Comparison of ENCODE assay signal across 40 cellular contexts in the genomic region with DNA sequence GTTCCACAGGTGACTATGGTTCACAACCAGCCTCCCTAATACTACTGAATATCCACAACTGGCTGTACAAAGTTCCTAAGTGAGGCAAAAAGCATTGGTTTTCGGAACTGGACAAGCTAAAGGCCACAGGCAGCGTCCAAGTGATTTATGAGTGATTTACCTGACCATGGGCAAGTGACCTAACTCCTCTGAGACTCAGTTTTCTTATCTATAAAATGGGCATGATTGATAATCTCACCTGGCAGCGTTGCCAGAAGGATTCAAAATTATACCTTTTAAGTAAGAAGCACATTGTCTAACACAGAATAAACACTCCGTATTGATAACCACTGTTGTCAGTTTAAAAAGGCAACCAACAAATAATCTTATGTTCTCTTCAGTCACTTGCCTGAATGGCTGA. TPM values are rescaled to one million over a fixed set of nuclear protein-coding genes. Genes with fewer than 3 reads are reported as not detected.
"Had no signal": no experiment of that assay in that cellular context is flagged by ENCODE, and none has a peak within 500 bp of the region (broad histone marks: within the 10 kb centered on the region; RNA-seq: fewer than 3 reads in every experiment).

No MANE protein-coding gene starts in this region.

- H3K27ac ChIP-seq: adrenal gland, body of pancreas, brain microvascular endothelial cell, breast epithelium, WERI-Rb-1 had no signal

- ATAC-seq: activated CD4-positive, alpha-beta T cell treated with anti-CD3 and anti-CD28 coated beads for 36 hours; activated CD4-positive, CD25-positive, alpha-beta regulatory T cell treated with anti-CD3 and anti-CD28 coated beads, Interleukin-2, amount 50 U/mL, for 24 hours; activated CD8-positive, alpha-beta memory T cell treated with anti-CD3 and anti-CD28 coated beads, Interleukin-2, amount 10 ng/mL, durations not matched to agents 7 days and 5 days; activated CD8-positive, alpha-beta T cell treated with anti-CD3 and anti-CD28 coated beads, Interleukin-2, amount 10 ng/mL, durations not matched to agents 7 days and 5 days; activated naive CD4-positive, alpha-beta T cell treated with anti-CD3 and anti-CD28 coated beads, Interleukin-2, amount 50 U/mL, for 72 hours; activated T-cell treated with anti-CD3 and anti-CD28 coated beads, Interleukin-2, amount 50 U/mL, for 4 hours; activated T-cell treated with anti-CD3 and anti-CD28 coated beads, Interleukin-2, amount 50 U/mL, for 72 hours; activated T-helper 17 cell treated with anti-CD3 and anti-CD28 coated beads, Interleukin-2, amount 50 U/mL, for 72 hours; body of pancreas; WTC11 had no signal

- H3K4me3 ChIP-seq: adrenal gland, body of pancreas, breast epithelium, cardiac muscle cell had no signal

- H3K9me3 ChIP-seq: adrenal gland, body of pancreas, breast epithelium had no signal

- DNase-seq: activated CD4-positive, alpha-beta memory T cell treated with anti-CD3 and anti-CD28 coated beads, Interleukin-2, amount 10 ng/mL, durations not matched to agents 7 days and 5 days; activated CD4-positive, alpha-beta T cell treated with anti-CD3 and anti-CD28 coated beads for 1 hour; activated CD4-positive, alpha-beta T cell treated with anti-CD3 and anti-CD28 coated beads for 36 hours; activated CD4-positive, alpha-beta T cell treated with anti-CD3 and anti-CD28 coated beads for 48 hours; activated CD4-positive, alpha-beta T cell treated with anti-CD3 and anti-CD28 coated beads, Interleukin-2, amount 10 ng/mL, durations not matched to agents 7 days and 5 days; activated CD4-positive, alpha-beta T cell treated with anti-CD3 and anti-CD28 coated beads, Interleukin-2, amount 50 U/mL, for 48 hours; activated CD4-positive, CD25-positive, alpha-beta regulatory T cell; activated CD8-positive, alpha-beta memory T cell treated with anti-CD3 and anti-CD28 coated beads for 24 hours; activated CD8-positive, alpha-beta memory T cell treated with anti-CD3 and anti-CD28 coated beads, Interleukin-2, amount 10 ng/mL, durations not matched to agents 7 days and 5 days; activated CD8-positive, alpha-beta T cell treated with anti-CD3 and anti-CD28 coated beads, Interleukin-2, amount 10 ng/mL, durations not matched to agents 7 days and 5 days; activated effector memory CD4-positive, alpha-beta T cell treated with anti-CD3 and anti-CD28 coated beads, Interleukin-2, amount 50 U/mL, for 16 hours; activated gamma-delta T cell treated with Interleukin-2 at 50 U/mL for 16 hours; activated naive CD4-positive, alpha-beta T cell; activated naive CD4-positive, alpha-beta T cell treated with anti-CD3 and anti-CD28 coated beads for 36 hours; activated naive CD4-positive, alpha-beta T cell treated with anti-CD3 and anti-CD28 coated beads, Interleukin-2, amount 50 U/mL, for 16 hours; activated naive CD8-positive, alpha-beta T cell treated with anti-CD3 and anti-CD28 coated beads for 36 hours; activated T-cell treated with anti-CD3 and anti-CD28 coated beads for 4 hours; activated T-cell treated with anti-CD3 and anti-CD28 coated beads, Interleukin-2, amount 50 U/mL, for 1 hour; activated T-cell treated with anti-CD3 and anti-CD28 coated beads, Interleukin-2, amount 50 U/mL, for 4 hours; activated T-cell treated with anti-CD3 and anti-CD28 coated beads, Interleukin-2, amount 50 U/mL, for 72 hours; adrenal gland; amniotic stem cell; aorta; body of pancreas; brain microvascular endothelial cell; caudate nucleus; cerebellar nuclear complex; T-helper 1 cell; T-helper 2 cell; T-helper 9 cell had no signal

- H3K27me3 ChIP-seq: adrenal gland, body of pancreas, brain microvascular endothelial cell, breast epithelium, cardiac muscle cell had no signal

- FAIRE-seq: astrocyte, TTC549 had no signal

- H3K36me3 ChIP-seq: brain microvascular endothelial cell, breast epithelium, WERI-Rb-1 had no signal

- H3K4me1 ChIP-seq: adrenal gland, body of pancreas, breast epithelium had no signal

RNA-seq across cellular contexts. Expression of a gene that starts 29.8 kb away (rescaled TPM):
- total RNA-seq: activated CD4-positive, alpha-beta memory T cell treated with anti-CD3 and anti-CD28 coated beads, Interleukin-2, amount 10 ng/mL, durations not matched to agents 7 days and 5 days; activated CD4-positive, alpha-beta T cell treated with anti-CD3 and anti-CD28 coated beads for 36 hours; activated CD4-positive, alpha-beta T cell treated with anti-CD3 and anti-CD28 coated beads, Interleukin-2, amount 10 ng/mL, durations not matched to agents 7 days and 5 days; activated CD8-positive, alpha-beta memory T cell treated with anti-CD3 and anti-CD28 coated beads, Interleukin-2, amount 10 ng/mL, durations not matched to agents 7 days and 5 days; activated CD8-positive, alpha-beta T cell treated with anti-CD3 and anti-CD28 coated beads, Interleukin-2, amount 10 ng/mL, durations not matched to agents 7 days and 5 days; activated naive CD4-positive, alpha-beta T cell treated with anti-CD3 and anti-CD28 coated beads for 36 hours; activated naive CD4-positive, alpha-beta T cell treated with anti-CD3 and anti-CD28 coated beads, Interleukin-2, amount 50 U/mL, for 72 hours; activated naive CD8-positive, alpha-beta T cell treated with anti-CD3 and anti-CD28 coated beads for 36 hours; activated T-cell treated with anti-CD3 and anti-CD28 coated beads, Interleukin-2, amount 50 U/mL, for 72 hours; activated T-helper 1 cell treated with anti-CD3 and anti-CD28 coated beads, Interleukin-12 subunit alpha, Interleukin-12 subunit beta, Interleukin-2, Interleukin-4 antibody, amounts not matched to agents 30 ng/mL and 10 ng/mL and 1 ng/mL, durations not matched to agents 14 hours and 24 hours and 36 hours; activated T-helper 17 cell treated with anti-CD3 and anti-CD28 coated beads, Interleukin-2, amount 50 U/mL, for 72 hours had no signal
